Comparison of ENCODE assay signal across 9 cellular contexts in the genomic region with DNA sequence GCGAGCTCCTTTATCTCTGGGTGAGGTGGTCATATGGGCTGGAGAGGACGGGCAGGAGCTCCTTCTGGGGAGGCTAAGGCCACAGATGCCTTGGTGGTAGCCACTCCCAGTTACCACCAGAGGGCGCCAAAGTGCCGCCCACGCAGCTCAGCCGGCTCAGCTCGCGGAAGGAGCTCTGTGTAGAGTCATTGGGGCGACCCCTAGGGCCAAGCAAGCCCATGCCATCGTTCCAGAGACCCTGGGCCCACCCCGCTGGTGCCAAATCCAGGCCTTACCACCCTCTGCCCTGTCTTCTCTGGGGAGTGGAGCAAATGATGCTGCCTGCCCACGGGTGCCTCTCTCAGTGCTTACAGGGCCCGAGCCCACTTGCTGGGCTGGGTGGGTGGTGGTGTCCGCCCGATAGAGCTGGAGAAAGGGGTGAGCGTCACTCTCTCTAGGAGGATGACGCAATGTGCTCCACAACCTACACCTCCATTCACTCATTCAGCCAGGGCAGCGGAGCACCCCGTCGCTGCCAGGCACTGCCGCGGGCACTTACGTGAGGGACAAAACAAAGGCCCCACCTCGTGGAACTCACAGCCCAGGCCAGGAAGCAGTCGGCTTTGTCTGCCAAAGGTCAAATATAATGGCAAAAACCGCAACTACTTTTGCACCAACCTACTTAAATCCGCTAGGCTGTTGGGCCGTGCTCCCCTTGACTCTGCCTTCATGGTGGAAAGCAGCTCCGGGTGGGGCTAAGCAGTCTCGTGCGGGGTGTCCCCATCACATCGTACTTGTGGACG. TPM values are rescaled to one million over a fixed set of nuclear protein-coding genes. Genes with fewer than 3 reads are reported as not detected.
A peak's percentile ranks its signal among the peaks of the same experiment; 100 is the strongest.
DNase-seq lines count a peak whose midpoint lies in the region; ATAC-seq and TF ChIP-seq lines count a peak whose summit lies in the region.
"Had no signal": no experiment of that assay in that cellular context is flagged by ENCODE, and none has a peak within 500 bp of the region (broad histone marks: within the 10 kb centered on the region; RNA-seq: fewer than 3 reads in every experiment).

No MANE protein-coding gene starts in this region.

- H3K36me3 Mint-ChIP-seq in CD4-positive, alpha-beta T cell (ENCODE audit: low read depth), result peaks cover 10% of the 10 kb centered on the region

- peaks cover 22% of the 10 kb centered on the region for H3K27me3 Mint-ChIP-seq in CD4-positive, alpha-beta T cell

- DNase-seq in CD4-positive, alpha-beta T cell, result peak; percentile 58 to 81 (median 72)
- DNase-seq in RPMI8226 (peak; percentile 84), fibroblast of the conjunctiva (ENCODE audit: low read depth) (peak; percentile 35)
- DNase-seq in activated T-helper 1 cell treated with anti-CD3 and anti-CD28 coated beads, Interleukin-2, amount 50 U/mL, for 16 hours (ENCODE audit: low read depth in 1 of 2, low spot score in 1 of 2), result peak; percentile 56 to 74

- no peaks in the 10 kb centered on the region for H3K9me3 Mint-ChIP-seq in CD4-positive, alpha-beta T cell

- peak; percentile 96 for TF ChIP-seq RAD21 in Ishikawa (IDR thresholded peaks at IDR 0.05; ENCODE audit: low read depth)

- CTCF ChIA-PET in CD4-positive, alpha-beta T cell (lab: Charles Lee), result interaction anchor here (0.6 to 3.8 kb wide), 11 partner anchors 9 to 931 kb away, joined by 3 to 43 read pairs (median 5); a partner anchor contains a TSS

- TF ChIP-seq EP300 in Ishikawa (IDR thresholded peaks at IDR 0.05; ENCODE audit: borderline replicate concordance), result no peak

- H3K27me3 ChIP-seq in CD4-positive, alpha-beta T cell (ENCODE audit: control insufficient read depth, insufficient read depth, low read length), result no peaks in the 10 kb centered on the region
- H3K27me3 ChIP-seq in neutrophil, result peaks cover 43% of the 10 kb centered on the region

- H3K27ac Mint-ChIP-seq in CD4-positive, alpha-beta T cell, result peak overlapping the region; percentile 52

- H3K9me3 ChIP-seq in CD4-positive, alpha-beta T cell (ENCODE audit: control insufficient read depth, low read length), result no peaks in the 10 kb centered on the region
- H3K9me3 ChIP-seq in neutrophil, result no peaks in the 10 kb centered on the region

- H3K4me3 ChIP-seq in neutrophil (ENCODE audit: low read depth in 1 of 2, low read length in 1 of 2), result no peak overlapping the region

- intact Hi-C loops in CD4-positive, alpha-beta T cell (cut with DNase I, micrococcal nuclease), result loop anchor here (2.0 kb wide), 3 partner anchors 298 to 452 kb away; no protein-coding TSS in a partner anchor

- ATAC-seq in CD4-positive, alpha-beta T cell (ENCODE audit: poor library complexity), result peak; percentile 76
- peak; percentile 53 for ATAC-seq in GM19438 (IDR thresholded peaks at IDR 0.05; ENCODE audit: low read depth, unreplicated experiment)

- H3K4me1 ChIP-seq in neutrophil (ENCODE audit: control insufficient read depth in 1 of 2, insufficient read depth in 1 of 2, low read depth in 1 of 2, low read length in 1 of 2), result peaks cover 4 to 14% of the 10 kb centered on the region in 2 experiments

- peaks cover 33% of the 10 kb centered on the region for H3K4me1 Mint-ChIP-seq in CD4-positive, alpha-beta T cell (ENCODE audit: low read depth)

- H3K4me3 Mint-ChIP-seq in CD4-positive, alpha-beta T cell, result peak overlapping the region; percentile 83

- peak; percentile 97 for TF ChIP-seq CTCF in CD4-positive, alpha-beta T cell (IDR thresholded peaks at IDR 0.05)
- peak; percentile 87 for TF ChIP-seq CTCF in neutrophil (IDR thresholded peaks at IDR 0.05)

- POLR2A ChIA-PET in CD4-positive, alpha-beta T cell (lab: Charles Lee), result interaction anchor here (0.5 to 5.3 kb wide), 6 partner anchors 9 to 885 kb away, joined by 3 to 52 read pairs (median 3); a partner anchor contains a TSS

- H3K27ac ChIP-seq in CD4-positive, alpha-beta T cell (ENCODE audit: low read depth, low read length), result no peak overlapping the region
- H3K27ac ChIP-seq in neutrophil (no peak overlapping the region), temporal lobe (ENCODE audit: low read depth, low read length) (peak overlapping the region; percentile 69)

- no peaks in the 10 kb centered on the region for H3K36me3 ChIP-seq in neutrophil

TF ChIP-seq in Ishikawa, 13 proteins besides CTCF, POLR2A, EP300 and RAD21:
- peak; percentile 92 for TF ChIP-seq EGR1 (IDR thresholded peaks at IDR 0.05)
- no peak for TF ChIP-seq CEBPB (IDR thresholded peaks at IDR 0.05)

RNA-seq across cellular contexts. Expression of a gene that starts 13.8 kb away (rescaled TPM):
- total RNA-seq in CD4-positive, alpha-beta T cell, result 1 to 10 TPM; 7.8 to 7.9 TPM
- total RNA-seq in temporal lobe, result 21.4 TPM

RNA-seq across cellular contexts. Expression of a gene that starts 30.6 kb away (rescaled TPM):
- not detected for total RNA-seq in CD4-positive, alpha-beta T cell
- total RNA-seq in temporal lobe, result not detected
- total RNA-seq: T-helper 2 cell treated with Interferon-gamma antibody and Interleukin-4, amounts not matched to agents 100 ng/mL and 5 ng/mL, for 36 hours had no signal

RNA-seq across cellular contexts. Expression of a gene that starts 30.7 kb away (rescaled TPM):
- total RNA-seq in CD4-positive, alpha-beta T cell, result not detected
- total RNA-seq in temporal lobe, result 15.7 TPM
- total RNA-seq: T-helper 2 cell treated with Interferon-gamma antibody and Interleukin-4, amounts not matched to agents 100 ng/mL and 5 ng/mL, for 36 hours had no signal

RNA-seq across cellular contexts. Expression of a gene that starts 51.1 kb away (rescaled TPM):
- total RNA-seq in CD4-positive, alpha-beta T cell, result under 1 TPM; 0.22 to 0.36 TPM
- 104 TPM for total RNA-seq in temporal lobe

Comparison
In these comparisons a context has a peak if more than half of its experiments do, and no peak if none do; other contexts are left out.
1. RNA of a gene that starts 30.7 kb away (total RNA-seq): 15.7 TPM in temporal lobe (single experiment); not detected in CD4-positive, alpha-beta T cell; every median in the first group is over 10 times any median in the second.
2. Peak in every context shown above with its lines, with median percentiles within 50 percentile points of each other: DNase-seq.